Comparison of ENCODE assay signal across 11 cellular contexts in genomic region chr20:14897608-14898007, GRCh38.
"Had no signal": no experiment of that assay in that cellular context is flagged by ENCODE, and none has a peak within 500 bp of the region (broad histone marks: within the 10 kb centered on the region; RNA-seq: fewer than 3 reads in every experiment).

No MANE protein-coding gene starts in this region.

- H3K27ac ChIP-seq: GM23248 had no signal

- ATAC-seq: GM23338, HCT116 had no signal

- H3K4me1 ChIP-seq: HAP-1 had no signal

- H3K4me2 ChIP-seq: GM23338 had no signal

- H3K9ac ChIP-seq: GM23248 had no signal

- H3K27ac Mint-ChIP-seq: GM23338, H9, HFFc6 had no signal

- DNase-seq: GM23248, GOT3, H7, H9, HCEC 1CT, HFFc6 had no signal

- FAIRE-seq: H1, H54 had no signal

- H3K4me3 Mint-ChIP-seq: GM23338, H9, HFFc6 had no signal

- H3K36me3 ChIP-seq: HAP-1 had no signal

- H2AFZ ChIP-seq: GM23248, GM23338 had no signal

- H3K9me3 ChIP-seq: HAP-1 had no signal

- H3K4me3 ChIP-seq: GM23248, GM23338, HAP-1 had no signal
